Comparison of ENCODE assay signal across 15 cellular contexts in genomic region chr3:173747427-173747826, GRCh38.
"Had no signal": no experiment of that assay in that cellular context is flagged by ENCODE, and none has a peak within 500 bp of the region (broad histone marks: within the 10 kb centered on the region; RNA-seq: fewer than 3 reads in every experiment).

No MANE protein-coding gene starts in this region.

- H3K27ac ChIP-seq: adrenal gland, body of pancreas, heart left ventricle, psoas muscle, upper lobe of left lung had no signal

- H3K36me3 ChIP-seq: adrenal gland, heart left ventricle, upper lobe of left lung had no signal

- H3K4me3 ChIP-seq: adrenal gland, body of pancreas, heart left ventricle, psoas muscle, upper lobe of left lung had no signal

- H3K4me1 ChIP-seq: adrenal gland, body of pancreas, psoas muscle, upper lobe of left lung had no signal

- DNase-seq: activated CD4-positive, alpha-beta T cell treated with anti-CD3 and anti-CD28 coated beads, Interleukin-2, amount 50 U/mL, for 4 hours; activated CD4-positive, CD25-positive, alpha-beta regulatory T cell; activated naive CD4-positive, alpha-beta T cell treated with anti-CD3 and anti-CD28 coated beads, Interleukin-2, amount 50 U/mL, for 16 hours; activated T-cell treated with anti-CD3 and anti-CD28 coated beads, Interleukin-2, amount 50 U/mL, for 1 hour; adrenal gland; body of pancreas; effector memory CD8-positive, alpha-beta T cell; heart left ventricle; left ventricle myocardium superior; mesendoderm; psoas muscle; stimulated activated naive CD4-positive, alpha-beta T cell; upper lobe of left lung had no signal

- ATAC-seq: body of pancreas; effector memory CD8-positive, alpha-beta T cell; esophagus mucosa; heart left ventricle; left ventricle myocardium superior; psoas muscle; sciatic nerve had no signal

- H3K27me3 ChIP-seq: adrenal gland, body of pancreas, heart left ventricle, upper lobe of left lung had no signal

- H3K9me3 ChIP-seq: adrenal gland, body of pancreas, heart left ventricle, psoas muscle, upper lobe of left lung had no signal
